In the genomic region with DNA sequence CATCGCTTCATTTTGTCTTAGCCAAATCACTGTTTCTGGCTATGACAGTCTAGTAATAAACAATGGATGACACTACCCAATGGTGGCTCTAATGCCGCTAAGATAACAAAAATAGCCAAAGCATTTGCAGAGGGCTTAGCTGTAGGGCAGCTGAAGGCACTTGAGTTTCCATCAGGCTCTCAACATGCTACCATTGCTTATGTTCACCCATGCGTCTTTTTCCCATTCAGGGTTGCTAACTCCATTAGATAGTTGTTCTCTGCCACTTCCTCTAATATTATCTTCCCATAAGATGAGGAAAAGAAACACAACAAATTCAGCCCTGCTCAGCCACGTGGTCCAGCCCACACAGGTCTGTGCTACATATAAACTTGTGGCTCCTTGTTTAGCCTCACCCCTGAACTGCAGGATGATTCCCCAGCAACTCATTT, we compare ENCODE assay signal across 11 cellular contexts.
DNase-seq lines count a peak whose midpoint lies in the region; ATAC-seq, FAIRE-seq and TF ChIP-seq lines count a peak whose summit lies in the region.
"Had no signal": no experiment of that assay in that cellular context is flagged by ENCODE, and none has a peak within 500 bp of the region (broad histone marks: within the 10 kb centered on the region; RNA-seq: fewer than 3 reads in every experiment).

No MANE protein-coding gene starts in this region.

- TF ChIP-seq RAD21 in SK-N-SH (IDR thresholded peaks at IDR 0.05; ENCODE audit: low read length), result no peak

- H3K9me3 ChIP-seq in SK-N-SH (no peaks in the 10 kb centered on the region), T-helper 17 cell (ENCODE audit: control insufficient read depth, low read length, poor library complexity, severe bottlenecking) (no peaks in the 10 kb centered on the region), kidney (ENCODE audit: control insufficient read depth in 1 of 2, low read length in 2 of 2) (no peaks in the 10 kb centered on the region), stomach smooth muscle (ENCODE audit: control insufficient read depth in 2 of 2, low read length in 2 of 2) (no peaks in the 10 kb centered on the region)

- FAIRE-seq in kidney (lab: Jason Lieb, UNC), result no peak
- FAIRE-seq: GM12892 had no signal

- H3K4me2 ChIP-seq in SK-N-SH, result peak overlapping the region; percentile 61; the same call in 1 of the 2 replicates

- no peaks in the 10 kb centered on the region for H3K79me2 ChIP-seq in SK-N-SH (ENCODE audit: insufficient read depth)

- CTCF ChIA-PET in SK-N-SH (lab: Yijun Ruan, JAX), result interaction anchor here (1.1 to 3.3 kb wide), 5 partner anchors 11 to 470 kb away, joined by 3 to 19 read pairs (median 3); no protein-coding TSS in a partner anchor

- WGBS in SK-N-SH (ENCODE audit: low lambda C conversion rate), result 77% methylated on average over 4 of the region's 4 CpGs

- no peaks in the 10 kb centered on the region for H3K9me2 ChIP-seq in SK-N-SH

- H3K36me3 ChIP-seq in SK-N-SH (replicated peaks in 1 of 2; ENCODE audit: control insufficient read depth in 1 of 2, insufficient read depth in 2 of 2, low read length in 1 of 2) (no peaks in the 10 kb centered on the region), kidney (ENCODE audit: control insufficient read depth in 1 of 2, insufficient read depth in 2 of 2, low read length in 2 of 2) (no peaks in the 10 kb centered on the region), stomach smooth muscle (ENCODE audit: control insufficient read depth in 2 of 2, insufficient read depth in 2 of 2, low read length in 2 of 2) (no peaks in the 10 kb centered on the region), H7 (replicated peaks; ENCODE audit: control insufficient read depth, insufficient read depth, low read length) (no peaks in the 10 kb centered on the region)

- ATAC-seq in SK-N-SH treated with all-trans-retinoic acid at 6 μM for 48 hours (no peak), T-helper 17 cell (no peak)

- no peaks in the 10 kb centered on the region for H4K20me1 ChIP-seq in SK-N-SH (ENCODE audit: insufficient read depth)

- peak overlapping the region; percentile 75; the same call in 1 of the 2 replicates for H2AFZ ChIP-seq in SK-N-SH (ENCODE audit: low read depth)

- peak overlapping the region; percentile 49 for H3K27ac Mint-ChIP-seq in T-helper 17 cell

- H3K27me3 ChIP-seq in SK-N-SH (ENCODE audit: insufficient read depth) (no peaks in the 10 kb centered on the region), stomach smooth muscle (ENCODE audit: control insufficient read depth in 1 of 2, insufficient read depth in 2 of 2, low read length in 2 of 2) (no peaks in the 10 kb centered on the region), H7 (ENCODE audit: control insufficient read depth, insufficient read depth, low read length) (no peaks in the 10 kb centered on the region; the same call in 1 of the 2 replicates)

- peaks cover 20 to 34% of the 10 kb centered on the region in 2 experiments for H3K4me1 ChIP-seq in SK-N-SH (ENCODE audit: control insufficient read depth in 1 of 2, insufficient read depth in 2 of 2, low read depth in 1 of 2, low read length in 1 of 2)
- H3K4me1 ChIP-seq in kidney (ENCODE audit: control insufficient read depth in 1 of 2, insufficient read depth in 1 of 2, low read depth in 1 of 2, low read length in 2 of 2), result peaks cover 35 to 52% of the 10 kb centered on the region in 2 donors
- peaks cover 64% of the 10 kb centered on the region for H3K4me1 ChIP-seq in stomach smooth muscle (ENCODE audit: control insufficient read depth, insufficient read depth, low read length)

- peak overlapping the region; percentile 89 to 98 for H3K27ac ChIP-seq in SK-N-SH (ENCODE audit: low read depth in 2 of 2, low read length in 1 of 2)
- H3K27ac ChIP-seq in kidney (ENCODE audit: low read depth in 2 of 2, low read length in 2 of 2), result peak overlapping the region; percentile 86 to 90
- peak overlapping the region; percentile 97 for H3K27ac ChIP-seq in stomach smooth muscle (ENCODE audit: low read length)

- intact Hi-C loops in kidney (cut with DNase I), result no loop called here

- no peak overlapping the region for H3K4me3 Mint-ChIP-seq in T-helper 17 cell

- H3K4me1 Mint-ChIP-seq in T-helper 17 cell, result peaks cover 47% of the 10 kb centered on the region

- POLR2A ChIA-PET in SK-N-SH (lab: Yijun Ruan, JAX), result interaction anchor here (2.0 kb wide), 1 partner anchor 357 kb away, joined by 18 read pairs; no protein-coding TSS in a partner anchor

- peaks cover 19% of the 10 kb centered on the region for H3F3A ChIP-seq in SK-N-SH (replicated peaks; ENCODE audit: insufficient read depth)

- no peaks in the 10 kb centered on the region for H3K36me3 Mint-ChIP-seq in T-helper 17 cell (ENCODE audit: low read depth)

- TF ChIP-seq CTCF in SK-N-SH (IDR thresholded peaks at IDR 0.05), result no peak
- TF ChIP-seq CTCF in kidney (IDR thresholded peaks at IDR 0.05; ENCODE audit: borderline replicate concordance, extremely low read depth, insufficient read depth), result no peak

- TF ChIP-seq EP300 in SK-N-SH (IDR thresholded peaks at IDR 0.05; ENCODE audit: borderline replicate concordance in 1 of 2, low read depth in 1 of 2, low read length in 1 of 2), result no peak

- DNase-seq in SK-N-SH (no peak), T-helper 17 cell (no peak), kidney (no peak), medulla oblongata (ENCODE audit: extremely low spot score) (no peak), H7 (no peak), NCI-H1048 (lab: John Stamatoyannopoulos, UW) (no peak)
- DNase-seq: activated CD4-positive, alpha-beta T cell treated with anti-CD3 and anti-CD28 coated beads for 1 hour; NCI-H1694 treated with DMSO at 0.1 percent for 48 hours had no signal

- H3K27me3 Mint-ChIP-seq in T-helper 17 cell, result no peaks in the 10 kb centered on the region

- H3K9ac ChIP-seq in SK-N-SH (no peak overlapping the region), kidney (ENCODE audit: low read length in 2 of 2) (peak overlapping the region in 1 of 2 donors; percentile 80), stomach smooth muscle (ENCODE audit: low read length in 2 of 2) (peak overlapping the region; percentile 80 to 83)

- H3K4me3 ChIP-seq in SK-N-SH (ENCODE audit: low read depth in 2 of 2, low read length in 1 of 2) (no peak overlapping the region), kidney (ENCODE audit: low read length in 2 of 2) (peak overlapping the region in 1 of 2 donors; percentile 52), stomach smooth muscle (ENCODE audit: low read length in 2 of 2) (peak overlapping the region in 1 of 2 donors; percentile 47), H7 (ENCODE audit: insufficient read depth, low read depth, low read length) (no peak overlapping the region)

TF ChIP-seq in SK-N-SH, 30 proteins besides CTCF, POLR2A, EP300 and RAD21:
- TF ChIP-seq NRF1 (IDR thresholded peaks at IDR 0.05; ENCODE audit: low read depth, low read length), result no peak
- TF ChIP-seq, protein P1, sequence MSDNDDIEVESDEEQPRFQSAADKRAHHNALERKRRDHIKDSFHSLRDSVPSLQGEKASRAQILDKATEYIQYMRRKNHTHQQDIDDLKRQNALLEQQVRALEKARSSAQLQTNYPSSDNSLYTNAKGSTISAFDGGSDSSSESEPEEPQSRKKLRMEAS (IDR thresholded peaks at IDR 0.05; ENCODE audit: low read depth), result 0 out of 2 replicates have a peak, but pooled peaks have one; percentile 15

TF ChIP-seq in SK-N-SH treated with all-trans-retinoic acid at 6 μM for 48 hours, 23 proteins besides CTCF, POLR2A, EP300 and RAD21 (continues in another document):
- TF ChIP-seq SNAI2 (CRISPR knock-in tag; IDR thresholded peaks at IDR 0.05) (no peak), ZC3H10 (CRISPR knock-in tag; IDR thresholded peaks at IDR 0.05) (no peak), ZNF70 (CRISPR knock-in tag; IDR thresholded peaks at IDR 0.05) (no peak), ARNTL (CRISPR knock-in tag; IDR thresholded peaks at IDR 0.05; ENCODE audit: borderline replicate concordance, low read depth) (no peak), ZFP30 (CRISPR knock-in tag; IDR thresholded peaks at IDR 0.05) (no peak), OSR1 (CRISPR knock-in tag; IDR thresholded peaks at IDR 0.05) (no peak), ZNF8 (CRISPR knock-in tag; IDR thresholded peaks at IDR 0.05) (no peak), RARB (CRISPR knock-in tag; IDR thresholded peaks at IDR 0.05) (no peak)
- TF ChIP-seq, protein P2, sequence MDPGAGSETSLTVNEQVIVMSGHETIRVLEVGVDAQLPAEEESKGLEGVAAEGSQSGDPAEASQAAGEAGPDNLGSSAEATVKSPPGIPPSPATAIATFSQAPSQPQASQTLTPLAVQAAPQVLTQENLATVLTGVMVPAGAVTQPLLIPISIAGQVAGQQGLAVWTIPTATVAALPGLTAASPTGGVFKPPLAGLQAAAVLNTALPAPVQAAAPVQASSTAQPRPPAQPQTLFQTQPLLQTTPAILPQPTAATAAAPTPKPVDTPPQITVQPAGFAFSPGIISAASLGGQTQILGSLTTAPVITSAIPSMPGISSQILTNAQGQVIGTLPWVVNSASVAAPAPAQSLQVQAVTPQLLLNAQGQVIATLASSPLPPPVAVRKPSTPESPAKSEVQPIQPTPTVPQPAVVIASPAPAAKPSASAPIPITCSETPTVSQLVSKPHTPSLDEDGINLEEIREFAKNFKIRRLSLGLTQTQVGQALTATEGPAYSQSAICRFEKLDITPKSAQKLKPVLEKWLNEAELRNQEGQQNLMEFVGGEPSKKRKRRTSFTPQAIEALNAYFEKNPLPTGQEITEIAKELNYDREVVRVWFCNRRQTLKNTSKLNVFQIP (CRISPR knock-in tag; IDR thresholded peaks at IDR 0.05; ENCODE audit: borderline replicate concordance, low read depth), result no peak
- TF ChIP-seq, protein P3, sequence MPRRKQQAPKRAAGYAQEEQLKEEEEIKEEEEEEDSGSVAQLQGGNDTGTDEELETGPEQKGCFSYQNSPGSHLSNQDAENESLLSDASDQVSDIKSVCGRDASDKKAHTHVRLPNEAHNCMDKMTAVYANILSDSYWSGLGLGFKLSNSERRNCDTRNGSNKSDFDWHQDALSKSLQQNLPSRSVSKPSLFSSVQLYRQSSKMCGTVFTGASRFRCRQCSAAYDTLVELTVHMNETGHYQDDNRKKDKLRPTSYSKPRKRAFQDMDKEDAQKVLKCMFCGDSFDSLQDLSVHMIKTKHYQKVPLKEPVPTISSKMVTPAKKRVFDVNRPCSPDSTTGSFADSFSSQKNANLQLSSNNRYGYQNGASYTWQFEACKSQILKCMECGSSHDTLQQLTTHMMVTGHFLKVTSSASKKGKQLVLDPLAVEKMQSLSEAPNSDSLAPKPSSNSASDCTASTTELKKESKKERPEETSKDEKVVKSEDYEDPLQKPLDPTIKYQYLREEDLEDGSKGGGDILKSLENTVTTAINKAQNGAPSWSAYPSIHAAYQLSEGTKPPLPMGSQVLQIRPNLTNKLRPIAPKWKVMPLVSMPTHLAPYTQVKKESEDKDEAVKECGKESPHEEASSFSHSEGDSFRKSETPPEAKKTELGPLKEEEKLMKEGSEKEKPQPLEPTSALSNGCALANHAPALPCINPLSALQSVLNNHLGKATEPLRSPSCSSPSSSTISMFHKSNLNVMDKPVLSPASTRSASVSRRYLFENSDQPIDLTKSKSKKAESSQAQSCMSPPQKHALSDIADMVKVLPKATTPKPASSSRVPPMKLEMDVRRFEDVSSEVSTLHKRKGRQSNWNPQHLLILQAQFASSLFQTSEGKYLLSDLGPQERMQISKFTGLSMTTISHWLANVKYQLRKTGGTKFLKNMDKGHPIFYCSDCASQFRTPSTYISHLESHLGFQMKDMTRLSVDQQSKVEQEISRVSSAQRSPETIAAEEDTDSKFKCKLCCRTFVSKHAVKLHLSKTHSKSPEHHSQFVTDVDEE (CRISPR knock-in tag; IDR thresholded peaks at IDR 0.05), result no peak
